Comparison of ENCODE assay signal across 8 cellular contexts in the genomic region with DNA sequence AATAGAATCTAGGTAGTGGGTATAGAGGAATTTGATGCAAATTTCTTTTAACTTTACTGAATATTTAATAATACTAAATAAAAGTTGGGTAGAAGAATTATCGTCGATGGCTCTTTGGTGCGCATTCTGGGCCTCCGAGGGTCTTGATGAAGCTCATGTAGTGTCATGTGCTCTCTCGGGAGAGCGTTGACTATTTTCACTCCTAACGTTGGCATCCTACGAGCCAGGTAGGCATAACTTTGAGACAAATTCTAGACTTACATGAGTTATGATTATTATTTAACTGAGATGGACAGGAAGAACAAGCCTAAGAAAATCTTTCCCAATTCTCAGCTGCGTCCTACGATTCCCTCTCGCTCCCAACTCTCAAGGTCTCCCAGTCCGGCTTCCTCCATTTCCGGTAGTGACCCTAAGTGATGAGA. TPM values are rescaled to one million over a fixed set of nuclear protein-coding genes. Genes with fewer than 3 reads are reported as not detected.
DNase-seq lines count a peak whose midpoint lies in the region; ATAC-seq and TF ChIP-seq lines count a peak whose summit lies in the region.

No MANE protein-coding gene starts in this region.

- H3K4me2 ChIP-seq in KMS-11, result peak overlapping the region; percentile 83

- no peaks in the 10 kb centered on the region for H4K20me1 ChIP-seq in KMS-11 (ENCODE audit: insufficient read depth)

- H3K4me3 ChIP-seq in AG04450 (ENCODE audit: low read depth, low read length) (peak overlapping the region; percentile 69), KMS-11 (IDR thresholded peaks at IDR 0.05; ENCODE audit: insufficient read depth, low read depth, low read length) (peak overlapping the region; percentile 93)

- CTCF ChIA-PET in AG04450 (lab: Charles Lee), result no interaction called here

- POLR2A ChIA-PET in AG04450 (lab: Yijun Ruan, JAX), result interaction anchor here (0.5 to 1.9 kb wide), 7 partner anchors 13 to 117 kb away, joined by 3 to 10 read pairs (median 3); a partner anchor contains a TSS

- peak overlapping the region; percentile 70 for H3K27ac ChIP-seq in AG04450 (ENCODE audit: low read depth, low read length)
- no peak overlapping the region for H3K27ac ChIP-seq in KMS-11

- no peak for TF ChIP-seq CTCF in AG04450 (IDR thresholded peaks at IDR 0.05; ENCODE audit: low read depth, low read length)
- TF ChIP-seq CTCF in KMS-11 (conservative IDR thresholded peaks at IDR 0.05; ENCODE audit: low read depth, low read length), result no peak

- peak overlapping the region; percentile 90 for H3K4me3 Mint-ChIP-seq in dendritic cell treated with granulocyte-macrophage colony-stimulating factor and Interleukin-4, amounts not matched to agents 40 ng/mL and 50 ng/mL, for 4 days
- peak overlapping the region; percentile 84 to 97 (median 91) for H3K4me3 Mint-ChIP-seq in naive B cell

- H3K79me2 ChIP-seq in KMS-11 (ENCODE audit: insufficient read depth, low read depth), result no peaks in the 10 kb centered on the region

- H3K27ac Mint-ChIP-seq in dendritic cell treated with granulocyte-macrophage colony-stimulating factor and Interleukin-4, amounts not matched to agents 40 ng/mL and 50 ng/mL, for 4 days, result peak overlapping the region; percentile 89
- H3K27ac Mint-ChIP-seq in naive B cell, result peak overlapping the region; percentile 75 to 96 (median 93)

- peaks cover 19% of the 10 kb centered on the region for H3K27me3 Mint-ChIP-seq in dendritic cell treated with granulocyte-macrophage colony-stimulating factor and Interleukin-4, amounts not matched to agents 40 ng/mL and 50 ng/mL, for 4 days
- peaks cover 5 to 12% (median 6%) of the 10 kb centered on the region in 3 donors for H3K27me3 Mint-ChIP-seq in naive B cell

- no peak for ATAC-seq in naive B cell (ENCODE audit: low read depth in 2 of 2)
- ATAC-seq in GM18861 (IDR thresholded peaks at IDR 0.05; ENCODE audit: unreplicated experiment), result no peak
- ATAC-seq in GM21528 (IDR thresholded peaks at IDR 0.05; ENCODE audit: low FRiP score, unreplicated experiment), result no peak
- no peak for ATAC-seq in HG03139 (IDR thresholded peaks at IDR 0.05; ENCODE audit: unreplicated experiment)

- peak overlapping the region; percentile 100 for H2AFZ ChIP-seq in KMS-11 (ENCODE audit: low read depth)

- H3K36me3 Mint-ChIP-seq in dendritic cell treated with granulocyte-macrophage colony-stimulating factor and Interleukin-4, amounts not matched to agents 40 ng/mL and 50 ng/mL, for 4 days (ENCODE audit: low read depth), result peaks cover 6% of the 10 kb centered on the region
- no peaks in the 10 kb centered on the region for H3K36me3 Mint-ChIP-seq in naive B cell

- peaks cover 18% of the 10 kb centered on the region for H3K4me1 ChIP-seq in KMS-11 (ENCODE audit: low read depth, poor library complexity, severe bottlenecking)

- intact Hi-C loops in dendritic cell treated with granulocyte-macrophage colony-stimulating factor and Interleukin-4, amounts not matched to agents 40 ng/mL and 50 ng/mL, for 4 days (cut with micrococcal nuclease), result no loop called here

- H3K27me3 ChIP-seq in AG04450 (ENCODE audit: control insufficient read depth, insufficient read depth, low read length), result peaks cover 3% of the 10 kb centered on the region
- peaks cover 26% of the 10 kb centered on the region for H3K27me3 ChIP-seq in KMS-11 (ENCODE audit: insufficient read depth, low read depth)

- H3K36me3 ChIP-seq in KMS-11 (ENCODE audit: insufficient read depth), result no peaks in the 10 kb centered on the region

- H3K9me3 ChIP-seq in AG04450 (ENCODE audit: control insufficient read depth, insufficient read depth, low read length), result no peaks in the 10 kb centered on the region; the same call in 1 of the 2 replicates

- DNase-seq in AG04450 (ENCODE audit: low read depth, low spot score) (no peak), naive B cell (no peak)
- DNase-seq in central memory CD4-positive, alpha-beta T cell, result no peak

- H3K9me3 Mint-ChIP-seq in dendritic cell treated with granulocyte-macrophage colony-stimulating factor and Interleukin-4, amounts not matched to agents 40 ng/mL and 50 ng/mL, for 4 days, result no peaks in the 10 kb centered on the region
- H3K9me3 Mint-ChIP-seq in naive B cell, result no peaks in the 10 kb centered on the region

- no peak overlapping the region; the same call in 1 of the 2 replicates for H3K9ac ChIP-seq in KMS-11

- H3K4me1 Mint-ChIP-seq in dendritic cell treated with granulocyte-macrophage colony-stimulating factor and Interleukin-4, amounts not matched to agents 40 ng/mL and 50 ng/mL, for 4 days (ENCODE audit: low read depth), result peaks cover 41% of the 10 kb centered on the region
- peaks cover 41 to 43% (median 41%) of the 10 kb centered on the region in 3 donors for H3K4me1 Mint-ChIP-seq in naive B cell

RNA-seq across cellular contexts. Expression of a gene that starts 0.6 kb away (rescaled TPM):
- polyA plus RNA-seq in AG04450 (2011; rRNA removed) (3.0 and 4.0 TPM in 2 replicates), naive B cell (ENCODE audit: low read depth in 6 of 6) (under 1 TPM in 1 of 6 donors, not detected in 5; 0.83 TPM)
- polyA minus RNA-seq in AG04450 (2011; rRNA and poly(A)+ RNA removed), result 2.6 and 3.8 TPM in 2 replicates

RNA-seq across cellular contexts. Expression of a gene that starts 2.0 kb away (rescaled TPM):
- 62.7 and 79.1 TPM in 2 replicates for polyA plus RNA-seq in AG04450 (2011; rRNA removed)
- polyA minus RNA-seq in AG04450 (2011; rRNA and poly(A)+ RNA removed), result 150 and 202 TPM in 2 replicates
- 10 to 100 TPM in 5 of 6 donors, 1 to 10 TPM in 1; 4.1 to 24.4 (median 17.1) TPM for polyA plus RNA-seq in naive B cell (ENCODE audit: low read depth in 6 of 6)
